Comparison of ENCODE assay signal across 13 cellular contexts in genomic region chr1:229538945-229539344, GRCh38.
"Had no signal": no experiment of that assay in that cellular context is flagged by ENCODE, and none has a peak within 500 bp of the region (broad histone marks: within the 10 kb centered on the region; RNA-seq: fewer than 3 reads in every experiment).

No MANE protein-coding gene starts in this region.

- H3K27ac ChIP-seq: ascending aorta, cardiac muscle cell, colonic mucosa, ovary, stomach, thoracic aorta had no signal

- H3K4me3 ChIP-seq: ascending aorta, cardiac muscle cell, colonic mucosa, ovary, stomach, thoracic aorta had no signal

- H3K9me3 ChIP-seq: ascending aorta, colonic mucosa, ovary, stomach, thoracic aorta had no signal

- DNase-seq: activated CD4-positive, alpha-beta T cell treated with anti-CD3 and anti-CD28 coated beads, Interleukin-2, amount 10 ng/mL, durations not matched to agents 24 days and 14 days; activated gamma-delta T cell treated with Interleukin-2 at 50 U/mL for 16 hours; activated naive CD8-positive, alpha-beta T cell treated with anti-CD3 and anti-CD28 coated beads, Interleukin-2, amount 10 ng/mL, durations not matched to agents 7 days and 5 days; colonic mucosa; hippocampal formation; ovary; stimulated activated CD4-positive, alpha-beta T cell treated with anti-CD3 and anti-CD28 coated beads, Interleukin-4, amount 100 ng/mL, for 1 hour; stimulated activated CD8-positive, alpha-beta memory T cell treated with anti-CD3 and anti-CD28 coated beads, Interleukin-4, amount 100 ng/mL, for 48 hours; stomach had no signal

- H3K27me3 ChIP-seq: ascending aorta, cardiac muscle cell, colonic mucosa, ovary, stomach had no signal

- ATAC-seq: WTC11 had no signal

- H3K36me3 ChIP-seq: ovary had no signal

- H3K4me1 ChIP-seq: ascending aorta, colonic mucosa, stomach had no signal
